ENCODE assay signal across 8 cellular contexts in the genomic region with DNA sequence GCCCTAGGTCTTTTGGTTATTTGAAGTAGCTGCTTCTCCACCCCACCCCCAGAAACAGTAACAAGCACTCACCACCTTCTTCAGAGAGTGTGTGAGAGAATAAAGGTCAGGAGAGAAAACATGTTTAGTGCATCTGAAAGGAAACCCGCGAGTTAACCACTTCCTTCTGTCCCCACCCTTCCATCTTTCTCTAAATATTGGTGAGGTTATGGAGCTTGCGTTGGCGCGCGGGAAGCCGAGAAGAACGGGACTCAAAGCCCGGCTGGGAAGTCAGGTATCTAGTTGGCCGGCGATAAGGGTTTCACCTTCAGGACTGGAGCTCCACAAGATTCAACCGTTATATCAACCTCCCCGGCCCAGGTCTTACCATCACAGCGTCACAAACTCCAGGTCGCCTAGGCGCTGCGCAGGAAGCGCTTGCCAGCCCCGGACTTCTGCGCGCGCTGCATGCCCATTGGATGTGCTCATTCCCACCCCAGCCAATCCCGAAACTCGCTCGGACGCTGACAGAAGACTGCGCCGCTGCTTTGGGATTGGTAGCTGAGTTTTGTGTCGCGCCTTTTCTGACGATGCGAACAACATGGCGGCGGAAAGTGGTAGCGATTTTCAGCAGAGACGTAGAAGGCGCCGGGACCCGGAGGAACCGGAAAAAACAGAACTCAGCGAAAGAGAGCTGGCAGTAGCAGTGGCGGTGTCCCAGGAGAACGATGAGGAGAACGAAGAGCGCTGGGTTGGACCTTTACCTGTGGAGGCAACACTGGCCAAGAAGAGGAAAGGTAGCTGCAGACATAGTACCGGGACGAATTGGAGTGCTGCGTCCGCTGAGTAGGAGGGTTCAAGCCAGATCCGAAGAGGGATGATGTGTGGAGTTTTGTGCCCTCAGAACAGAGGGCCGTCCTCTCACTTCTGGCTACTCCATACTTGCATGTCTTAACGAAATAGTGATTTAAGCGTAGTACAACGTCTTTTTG. TPM values are rescaled to one million over a fixed set of nuclear protein-coding genes. Genes with fewer than 3 reads are reported as not detected.
DNase-seq lines count a peak whose midpoint lies in the region; ATAC-seq and TF ChIP-seq lines count a peak whose summit lies in the region.

A gene with protein sequence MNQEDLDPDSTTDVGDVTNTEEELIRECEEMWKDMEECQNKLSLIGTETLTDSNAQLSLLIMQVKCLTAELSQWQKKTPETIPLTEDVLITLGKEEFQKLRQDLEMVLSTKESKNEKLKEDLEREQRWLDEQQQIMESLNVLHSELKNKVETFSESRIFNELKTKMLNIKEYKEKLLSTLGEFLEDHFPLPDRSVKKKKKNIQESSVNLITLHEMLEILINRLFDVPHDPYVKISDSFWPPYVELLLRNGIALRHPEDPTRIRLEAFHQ (minus strand): TSS at position 438 of the 971 bp plus-strand sequence. CDS start 8,261 bp downstream, outside the sequence.
PPWD1 (plus strand) TSS at position 566 of the 971 bp plus-strand sequence; CDS start at position 581, 15 bp downstream.

- H3K4me3 ChIP-seq in RWPE2 (ENCODE audit: severe bottlenecking): peak within 1 kb of the TSS; percentile 87

- peaks cover 48% of the 10 kb centered on the region for H3K4me1 Mint-ChIP-seq in activated T-helper 2 cell treated with anti-CD3 and anti-CD28 coated beads, Interferon-gamma antibody, Interleukin-2, Interleukin-4, amounts not matched to agents 10 μg/mL and 5 μg/mL and 100 μg/mL, durations not matched to agents 14 hours and 24 hours and 36 hours (ENCODE audit: low read depth)
- peaks cover 39 to 40% of the 10 kb centered on the region in 2 donors for H3K4me1 Mint-ChIP-seq in natural killer cell

- peak within 1 kb of the TSS; percentile 91 for H3K4me3 Mint-ChIP-seq in activated T-helper 2 cell treated with anti-CD3 and anti-CD28 coated beads, Interferon-gamma antibody, Interleukin-2, Interleukin-4, amounts not matched to agents 10 μg/mL and 5 μg/mL and 100 μg/mL, durations not matched to agents 14 hours and 24 hours and 36 hours (ENCODE audit: low read depth)
- H3K4me3 Mint-ChIP-seq in natural killer cell: peak within 1 kb of the TSS; percentile 100

- DNase-seq in EH (ENCODE audit: low read depth): peak; percentile 96
- peak; percentile 95 for DNase-seq in H4 (ENCODE audit: low spot score)
- DNase-seq in LoVo (ENCODE audit: low spot score): peak; percentile 98
- peak; percentile 98 for DNase-seq in RWPE2 (ENCODE audit: low spot score)
- peak; percentile 95 for DNase-seq in activated T-helper 2 cell treated with anti-CD3 and anti-CD28 coated beads, Interferon-gamma antibody, Interleukin-2, Interleukin-4, amounts not matched to agents 10 μg/mL and 5 μg/mL and 100 μg/mL, durations not matched to agents 14 hours and 24 hours and 36 hours (ENCODE audit: low spot score)
- DNase-seq in fibroblast of peridontal ligament (ENCODE audit: extremely low read depth): peak; percentile 93
- peak; percentile 93 for DNase-seq in natural killer cell
- DNase-seq in stimulated activated naive CD4-positive, alpha-beta T cell treated with Interleukin-2 at 50 U/mL for 16 hours (lab: John Stamatoyannopoulos, UW): peak; percentile 96

- peaks cover 65% of the 10 kb centered on the region for H3K36me3 ChIP-seq in RWPE2 (ENCODE audit: low read depth)

- H3K27me3 Mint-ChIP-seq in activated T-helper 2 cell treated with anti-CD3 and anti-CD28 coated beads, Interferon-gamma antibody, Interleukin-2, Interleukin-4, amounts not matched to agents 10 μg/mL and 5 μg/mL and 100 μg/mL, durations not matched to agents 14 hours and 24 hours and 36 hours (ENCODE audit: low read depth): no peaks in the 10 kb centered on the region
- H3K27me3 Mint-ChIP-seq in natural killer cell (ENCODE audit: low read depth in 2 of 2): no peaks in the 10 kb centered on the region

- no peak for TF ChIP-seq CTCF in RWPE2 (IDR thresholded peaks at IDR 0.05; ENCODE audit: poor library complexity, severe bottlenecking)
- no peak for TF ChIP-seq CTCF in natural killer cell (IDR thresholded peaks at IDR 0.05)

- H3K27me3 ChIP-seq in RWPE2 (ENCODE audit: insufficient read depth, poor library complexity, severe bottlenecking): no peaks in the 10 kb centered on the region

- no peaks in the 10 kb centered on the region for H3K9me3 Mint-ChIP-seq in activated T-helper 2 cell treated with anti-CD3 and anti-CD28 coated beads, Interferon-gamma antibody, Interleukin-2, Interleukin-4, amounts not matched to agents 10 μg/mL and 5 μg/mL and 100 μg/mL, durations not matched to agents 14 hours and 24 hours and 36 hours
- H3K9me3 Mint-ChIP-seq in natural killer cell: no peaks in the 10 kb centered on the region

- H3K4me1 ChIP-seq in RWPE2 (ENCODE audit: insufficient read depth, poor library complexity, severe bottlenecking): peaks cover 30% of the 10 kb centered on the region

- peaks cover 54% of the 10 kb centered on the region for H3K36me3 Mint-ChIP-seq in activated T-helper 2 cell treated with anti-CD3 and anti-CD28 coated beads, Interferon-gamma antibody, Interleukin-2, Interleukin-4, amounts not matched to agents 10 μg/mL and 5 μg/mL and 100 μg/mL, durations not matched to agents 14 hours and 24 hours and 36 hours (ENCODE audit: low read depth)
- H3K36me3 Mint-ChIP-seq in natural killer cell: peaks cover 7% of the 10 kb centered on the region

- peak within 1 kb of the TSS; percentile 97 for H3K27ac Mint-ChIP-seq in activated T-helper 2 cell treated with anti-CD3 and anti-CD28 coated beads, Interferon-gamma antibody, Interleukin-2, Interleukin-4, amounts not matched to agents 10 μg/mL and 5 μg/mL and 100 μg/mL, durations not matched to agents 14 hours and 24 hours and 36 hours
- H3K27ac Mint-ChIP-seq in natural killer cell: peak within 1 kb of the TSS; percentile 97 to 99

- H3K27ac ChIP-seq in RWPE2 (ENCODE audit: poor library complexity, severe bottlenecking): peak within 1 kb of the TSS; percentile 57

- intact Hi-C loops in activated T-helper 2 cell treated with anti-CD3 and anti-CD28 coated beads, Interferon-gamma antibody, Interleukin-2, Interleukin-4, amounts not matched to agents 10 μg/mL and 5 μg/mL and 100 μg/mL, durations not matched to agents 14 hours and 24 hours and 36 hours (cut with micrococcal nuclease): loop anchor here (1.0 to 5.0 kb wide), 7 partner anchors 14 to 796 kb away; partner anchors contain the start of genes ADAMTS6, CWC27, NLN and SGTB
- intact Hi-C loops in natural killer cell (cut with micrococcal nuclease): loop anchor here (1.0 to 5.0 kb wide), 3 partner anchors 61 to 796 kb away; partner anchors contain the start of genes CWC27, NLN, SGTB and SREK1IP1

- peak; percentile 100 for ATAC-seq in RWPE2 (ENCODE audit: low read depth)
- peak; percentile 97 to 99 (median 98) for ATAC-seq in natural killer cell

- H3K9me3 ChIP-seq in RWPE2 (ENCODE audit: severe bottlenecking): no peaks in the 10 kb centered on the region

RNA-seq across cellular contexts. Expression of the first gene that starts in this region (rescaled TPM):
- total RNA-seq in H4 (2014; rRNA removed; shearing (Covaris generic)): 28.8 and 33.0 TPM in 2 replicates
- total RNA-seq in activated T-helper 2 cell treated with anti-CD3 and anti-CD28 coated beads, Interferon-gamma antibody, Interleukin-2, Interleukin-4, amounts not matched to agents 10 μg/mL and 5 μg/mL and 100 μg/mL, durations not matched to agents 14 hours and 24 hours and 36 hours: 78.0 and 79.2 TPM in 2 replicates
- 10 to 100 TPM; 22.0 to 32.0 (median 26.1) TPM for total RNA-seq in natural killer cell

RNA-seq across cellular contexts. Expression of gene PPWD1, which starts in this region (rescaled TPM):
- 22.5 and 28.6 TPM in 2 replicates for total RNA-seq in H4 (2014; rRNA removed; shearing (Covaris generic))
- total RNA-seq in activated T-helper 2 cell treated with anti-CD3 and anti-CD28 coated beads, Interferon-gamma antibody, Interleukin-2, Interleukin-4, amounts not matched to agents 10 μg/mL and 5 μg/mL and 100 μg/mL, durations not matched to agents 14 hours and 24 hours and 36 hours: 51.9 and 53.8 TPM in 2 replicates
- total RNA-seq in natural killer cell: 10 to 100 TPM; 77.0 to 91.3 (median 85.6) TPM

Comparison
In these comparisons a context has a peak if more than half of its experiments do, and no peak if none do; other contexts are left out.
1. Peak in every context shown above with its lines: DNase-seq, ATAC-seq, H3K4me3 ChIP-seq and H3K27ac ChIP-seq.